12 cellular contexts compared by ENCODE assay signal in the genomic region with DNA sequence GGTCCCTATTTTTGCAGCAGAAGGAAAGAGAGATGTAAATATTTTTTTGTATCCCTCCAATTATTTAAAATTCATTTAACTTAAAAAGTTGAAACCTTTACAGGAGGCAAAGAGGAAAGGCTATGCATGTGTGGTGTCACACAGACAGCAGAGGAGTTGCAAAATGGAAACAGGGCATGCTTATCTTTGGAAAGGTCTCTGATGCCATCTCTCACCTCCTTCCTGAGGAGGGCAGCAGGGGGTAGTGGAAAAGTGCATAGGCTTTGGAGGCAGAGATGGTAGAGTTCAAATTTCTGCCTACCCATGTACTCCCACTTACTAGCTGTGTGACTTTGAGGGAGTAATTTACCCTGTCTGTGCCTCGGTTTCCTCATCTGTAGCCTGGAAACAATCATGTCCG.
DNase-seq lines count a peak whose midpoint lies in the region; ATAC-seq, FAIRE-seq and TF ChIP-seq lines count a peak whose summit lies in the region.
"Had no signal": no experiment of that assay in that cellular context is flagged by ENCODE, and none has a peak within 500 bp of the region (broad histone marks: within the 10 kb centered on the region; RNA-seq: fewer than 3 reads in every experiment).

No MANE protein-coding gene starts in this region.

- no peak overlapping the region for H3K4me3 ChIP-seq in astrocyte of the spinal cord (ENCODE audit: low read depth, low read length)
- no peak overlapping the region for H3K4me3 ChIP-seq in osteoblast (ENCODE audit: insufficient read depth, low read length)
- H3K4me3 ChIP-seq: heart left ventricle, K562 had no signal

- POLR2A ChIA-PET in HEK293T (lab: Yijun Ruan, JAX), result no interaction called here

- H3K9me3 ChIP-seq in osteoblast (ENCODE audit: low read depth, low read length), result no peaks in the 10 kb centered on the region
- H3K9me3 ChIP-seq: heart left ventricle had no signal

- peaks cover 83% of the 10 kb centered on the region for H3K36me3 ChIP-seq in osteoblast (ENCODE audit: insufficient read depth, low read length)

- CTCF ChIA-PET in HEK293T (lab: Yijun Ruan, JAX), result interaction anchor here (0.8 kb wide), 1 partner anchor 206 kb away, joined by 3 read pairs; no protein-coding TSS in a partner anchor

- peak overlapping the region; percentile 58 for H3K27ac ChIP-seq in osteoblast (ENCODE audit: low read depth, low read length)

- H3K79me2 ChIP-seq in osteoblast (ENCODE audit: insufficient read depth, low read length), result no peaks in the 10 kb centered on the region

- no peak overlapping the region for H2AFZ ChIP-seq in osteoblast (ENCODE audit: low read length)

- peak; percentile 4 to 5 for DNase-seq in AML-193 (lab: John Stamatoyannopoulos, UW)
- peak; percentile 7 for DNase-seq in KBM-7
- DNase-seq in astrocyte of the spinal cord (ENCODE audit: low read depth, low spot score), result no peak
- peak; percentile 48 for DNase-seq in osteoblast (ENCODE audit: insufficient read length, low spot score, missing footprints)
- no peak for DNase-seq in HEK293T (ENCODE audit: extremely low spot score)
- DNase-seq in GM19239 (ENCODE audit: insufficient read length, low spot score), result no peak
- DNase-seq: activated CD4-positive, alpha-beta T cell treated with anti-CD3 and anti-CD28 coated beads, Interleukin-2, amount 50 U/mL, for 48 hours; heart left ventricle; naive thymus-derived CD8-positive, alpha-beta T cell had no signal

- peak; percentile 10 for TF ChIP-seq CTCF in astrocyte of the spinal cord (IDR thresholded peaks at IDR 0.05; ENCODE audit: low read depth, low read length)
- TF ChIP-seq CTCF in osteoblast (IDR thresholded peaks at IDR 0.05; ENCODE audit: extremely low read depth, low read depth, low read length), result peak; percentile 18

- ATAC-seq in HG03565 (IDR thresholded peaks at IDR 0.05; ENCODE audit: unreplicated experiment), result no peak
- no peak for ATAC-seq in GM18511 (IDR thresholded peaks at IDR 0.05; ENCODE audit: unreplicated experiment)
- ATAC-seq: naive thymus-derived CD8-positive, alpha-beta T cell had no signal

- no peaks in the 10 kb centered on the region for H3K27me3 ChIP-seq in osteoblast (ENCODE audit: insufficient read depth, low read length)
- H3K27me3 ChIP-seq: heart left ventricle had no signal

- peaks cover 11% of the 10 kb centered on the region for H4K20me1 ChIP-seq in osteoblast (ENCODE audit: insufficient read depth, low read length)

- H3K4me1 ChIP-seq in osteoblast (ENCODE audit: insufficient read depth, low read length), result peaks cover 11% of the 10 kb centered on the region

- in situ Hi-C loops in KBM-7 (cut with MboI; ENCODE audit: low pct_unique_long_range_greater_than_20kb, low sequenced_read_pairs) (no loop called here), astrocyte of the spinal cord (cut with HindIII; ENCODE audit: low sequenced_read_pairs) (no loop called here)

- no peak overlapping the region for H3K4me2 ChIP-seq in osteoblast (ENCODE audit: insufficient read depth, low read length)

- FAIRE-seq in GM19239 (lab: Jason Lieb, UNC), result no peak
- FAIRE-seq: K562 had no signal

TF ChIP-seq in HEK293T, 16 proteins besides CTCF, POLR2A, EP300 and RAD21:
- no peak for TF ChIP-seq ZNF384 (IDR thresholded peaks at IDR 0.05)
- TF ChIP-seq CTBP1 (IDR thresholded peaks at IDR 0.05; ENCODE audit: borderline replicate concordance), result no peak
- no peak for TF ChIP-seq FOXM1 (IDR thresholded peaks at IDR 0.05; ENCODE audit: borderline replicate concordance)
- TF ChIP-seq LEF1 (IDR thresholded peaks at IDR 0.05; ENCODE audit: borderline replicate concordance), result no peak
- TF ChIP-seq, protein P1, sequence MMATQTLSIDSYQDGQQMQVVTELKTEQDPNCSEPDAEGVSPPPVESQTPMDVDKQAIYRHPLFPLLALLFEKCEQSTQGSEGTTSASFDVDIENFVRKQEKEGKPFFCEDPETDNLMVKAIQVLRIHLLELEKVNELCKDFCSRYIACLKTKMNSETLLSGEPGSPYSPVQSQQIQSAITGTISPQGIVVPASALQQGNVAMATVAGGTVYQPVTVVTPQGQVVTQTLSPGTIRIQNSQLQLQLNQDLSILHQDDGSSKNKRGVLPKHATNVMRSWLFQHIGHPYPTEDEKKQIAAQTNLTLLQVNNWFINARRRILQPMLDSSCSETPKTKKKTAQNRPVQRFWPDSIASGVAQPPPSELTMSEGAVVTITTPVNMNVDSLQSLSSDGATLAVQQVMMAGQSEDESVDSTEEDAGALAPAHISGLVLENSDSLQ (IDR thresholded peaks at IDR 0.05), result no peak
- TF ChIP-seq L3MBTL2 (conservative IDR thresholded peaks at IDR 0.05), result no peak
- TF ChIP-seq ELF4 (IDR thresholded peaks at IDR 0.05), result no peak
- no peak for TF ChIP-seq HDGF (IDR thresholded peaks at IDR 0.05; ENCODE audit: borderline replicate concordance)
- TF ChIP-seq SUZ12 (IDR thresholded peaks at IDR 0.05), result no peak
- no peak for TF ChIP-seq TARDBP (IDR thresholded peaks at IDR 0.05)
- TF ChIP-seq NFRKB (IDR thresholded peaks at IDR 0.05), result no peak
- no peak for TF ChIP-seq BHLHE40 (IDR thresholded peaks at IDR 0.05; ENCODE audit: borderline replicate concordance)
- TF ChIP-seq ARNT (IDR thresholded peaks at IDR 0.05), result no peak
- no peak for TF ChIP-seq FOXA1 (IDR thresholded peaks at IDR 0.05)
- TF ChIP-seq FOXK2 (IDR thresholded peaks at IDR 0.05), result no peak
- TF ChIP-seq SP1 (IDR thresholded peaks at IDR 0.05), result no peak

Comparison
In these comparisons a context has a peak if more than half of its experiments do, and no peak if none do; other contexts are left out.
1. DNase-seq: peak in AML-193 (2 of 2), KBM-7 (single experiment) and osteoblast (single experiment); none in astrocyte of the spinal cord (single experiment), HEK293T (single experiment) and GM19239 (single experiment).